21 cellular contexts compared by ENCODE assay signal in the genomic region with DNA sequence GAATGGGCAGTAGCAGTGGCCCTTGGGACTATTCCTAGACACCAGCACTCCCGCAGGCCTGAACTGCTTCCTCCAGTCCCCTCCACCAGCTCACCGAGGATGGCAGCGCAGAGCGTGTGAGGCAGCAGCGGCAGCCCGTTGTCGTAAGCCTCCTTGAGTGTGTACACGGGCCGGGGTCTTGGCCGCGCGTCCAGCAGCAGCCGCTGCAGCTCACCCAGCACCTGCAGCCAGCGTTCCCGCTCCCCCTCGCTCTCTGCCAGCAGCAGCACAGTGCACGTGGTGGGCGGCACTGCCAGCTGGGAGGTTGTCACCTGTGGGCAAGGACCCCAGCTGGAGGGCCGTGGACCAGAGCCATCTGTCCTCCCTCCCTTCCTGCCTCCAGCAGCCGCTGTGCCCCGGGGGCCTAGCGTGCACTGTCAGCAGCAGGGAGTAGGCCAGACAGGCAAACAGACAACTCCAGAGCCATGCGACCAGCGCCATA.
"Had no signal": no experiment of that assay in that cellular context is flagged by ENCODE, and none has a peak within 500 bp of the region (broad histone marks: within the 10 kb centered on the region; RNA-seq: fewer than 3 reads in every experiment).

No MANE protein-coding gene starts in this region.

- DNase-seq: activated B cell treated with CpG ODN at 0.5 μM for 24 hours; activated CD4-positive, alpha-beta memory T cell treated with anti-CD3 and anti-CD28 coated beads for 36 hours; activated CD4-positive, alpha-beta T cell treated with anti-CD3 and anti-CD28 coated beads for 4 hours; activated naive CD4-positive, alpha-beta T cell treated with Interleukin-2 at 50 U/mL for 16 hours; activated naive CD8-positive, alpha-beta T cell treated with anti-CD3 and anti-CD28 coated beads, Interleukin-2, amount 10 ng/mL, durations not matched to agents 7 days and 5 days; activated T-cell treated with anti-CD3 and anti-CD28 coated beads, Interleukin-2, amount 50 U/mL, for 48 hours; amniotic stem cell; effector memory CD4-positive, alpha-beta T cell; foreskin melanocyte; immature natural killer cell; left lung; naive thymus-derived CD8-positive, alpha-beta T cell; ovary; stimulated activated CD4-positive, alpha-beta T cell treated with anti-CD3 and anti-CD28 coated beads, Interleukin-4, amount 100 ng/mL, for 24 hours; T1000 had no signal

- H3K4me1 ChIP-seq: left lung, prostate gland, right atrium auricular region, tibial nerve had no signal

- H3K4me2 ChIP-seq: hepatocyte had no signal

- H3K9me3 ChIP-seq: breast epithelium, left lung, ovary, prostate gland, right atrium auricular region, tibial nerve had no signal

- ATAC-seq: left lung; naive thymus-derived CD8-positive, alpha-beta T cell had no signal

- H3K36me3 ChIP-seq: breast epithelium, ovary, right atrium auricular region, tibial nerve had no signal

- H3K27me3 ChIP-seq: breast epithelium, hepatocyte, left lung, ovary, right atrium auricular region, tibial nerve had no signal

- H2AFZ ChIP-seq: hepatocyte had no signal

- H3K27ac ChIP-seq: breast epithelium, hepatocyte, left lung, ovary, prostate gland, right atrium auricular region, tibial nerve had no signal

- H3K4me3 ChIP-seq: breast epithelium, hepatocyte, left lung, lung, ovary, prostate gland, right atrium auricular region, tibial nerve had no signal
